Comparison of ENCODE assay signal across 8 cellular contexts in genomic region chr19:34336781-34337271, GRCh38. TPM values are rescaled to one million over a fixed set of nuclear protein-coding genes. Genes with fewer than 3 reads are reported as not detected.
A peak's percentile ranks its signal among the peaks of the same experiment; 100 is the strongest.
DNase-seq lines count a peak whose midpoint lies in the region; ATAC-seq, FAIRE-seq and TF ChIP-seq lines count a peak whose summit lies in the region.

No MANE protein-coding gene starts in this region.

- peak; percentile 40 for DNase-seq in ACHN
- peak; percentile 17 to 22 for DNase-seq in NOMO-1 (lab: John Stamatoyannopoulos, UW; ENCODE audit: unreplicated experiment in 2 of 2)
- no peak for DNase-seq in astrocyte of the cerebellum (ENCODE audit: low read depth)
- DNase-seq in left lobe of liver (ENCODE audit: low spot score): no peak
- DNase-seq in upper lobe of right lung: no peak
- no peak for DNase-seq in SHP77 treated with DMSO at 0.1 percent for 48 hours (lab: John Stamatoyannopoulos, UW)

- peak; percentile 82 for FAIRE-seq in G401.6 (lab: Jason Lieb, UNC)

- in situ Hi-C loops in ACHN (cut with HindIII; ENCODE audit: low pct_ligation_motif_present, low pct_unique_long_range_greater_than_20kb, low sequenced_read_pairs) (no loop called here), astrocyte of the cerebellum (cut with HindIII; ENCODE audit: low sequenced_read_pairs) (no loop called here)

- H3K4me3 ChIP-seq in astrocyte of the cerebellum (ENCODE audit: low read depth, low read length) (no peak overlapping the region), upper lobe of right lung (no peak overlapping the region)

- H3K36me3 ChIP-seq in upper lobe of right lung: peaks cover 79% of the 10 kb centered on the region

- peak; percentile 56 for ATAC-seq in left lobe of liver
- peak; percentile 43 for ATAC-seq in upper lobe of right lung
- ATAC-seq in HG02885 (IDR thresholded peaks at IDR 0.05; ENCODE audit: poor library complexity, unreplicated experiment): no peak

- peak; percentile 60 for TF ChIP-seq CTCF in astrocyte of the cerebellum (IDR thresholded peaks at IDR 0.05; ENCODE audit: low read depth, low read length, missing control alignments)
- peak; percentile 67 for TF ChIP-seq CTCF in upper lobe of right lung (IDR thresholded peaks at IDR 0.05)

- H3K9me3 ChIP-seq in upper lobe of right lung: no peaks in the 10 kb centered on the region

- intact Hi-C loops in upper lobe of right lung (cut with DNase I): no loop called here

- no peak overlapping the region for H3K27ac ChIP-seq in upper lobe of right lung

- no peaks in the 10 kb centered on the region for H3K4me1 ChIP-seq in upper lobe of right lung

- H3K27me3 ChIP-seq in upper lobe of right lung: no peaks in the 10 kb centered on the region

RNA-seq across cellular contexts. Expression of gene GPI, which starts 28.2 kb away (rescaled TPM):
- total RNA-seq in left lobe of liver (194 TPM), upper lobe of right lung (144 TPM)

Comparison
In these comparisons a context has a peak if more than half of its experiments do, and no peak if none do; other contexts are left out.
1. DNase-seq: peak in ACHN (single experiment) and NOMO-1 (2 of 2); none in astrocyte of the cerebellum (single experiment), left lobe of liver (single experiment), upper lobe of right lung (single experiment) and SHP77 treated with DMSO at 0.1 percent for 48 hours (single experiment).